In genomic region chr4:139901516-139902327, GRCh38 we compare ENCODE assay signal across 8 cellular contexts.
A peak's percentile ranks its signal among the peaks of the same experiment; 100 is the strongest.
DNase-seq lines count a peak whose midpoint lies in the region; ATAC-seq and TF ChIP-seq lines count a peak whose summit lies in the region.

No MANE protein-coding gene starts in this region.

- H3K27me3 Mint-ChIP-seq in GM23338 (ENCODE audit: insufficient read depth, low read depth, poor library complexity) (peaks cover 6% of the 10 kb centered on the region), glutamatergic neuron (ENCODE audit: unreplicated experiment) (peaks cover 9% of the 10 kb centered on the region)

- no peak overlapping the region for H3K4me3 ChIP-seq in GM23338
- H3K4me3 ChIP-seq in SK-N-SH (ENCODE audit: low read depth in 2 of 2, low read length in 1 of 2): peak overlapping the region in 1 of 2 experiments; percentile 36
- peak overlapping the region; percentile 66 for H3K4me3 ChIP-seq in skeletal muscle satellite cell (ENCODE audit: low read length)

- H2AFZ ChIP-seq in GM23338 (peak overlapping the region; percentile 7; the same call in 1 of the 2 replicates), SK-N-SH (ENCODE audit: low read depth) (peak overlapping the region; percentile 75; the same call in 1 of the 2 replicates)

- TF ChIP-seq CTCF in GM23338 (conservative IDR thresholded peaks at IDR 0.05; ENCODE audit: low read depth in 2 of 2): no peak
- TF ChIP-seq CTCF in SK-N-SH (IDR thresholded peaks at IDR 0.05): no peak
- no peak for TF ChIP-seq CTCF in glutamatergic neuron (IDR thresholded peaks at IDR 0.05; ENCODE audit: partially characterized antibody, unreplicated experiment)

- H3K9me2 ChIP-seq in GM23338 (ENCODE audit: insufficient read depth): peaks cover 2% of the 10 kb centered on the region
- no peaks in the 10 kb centered on the region for H3K9me2 ChIP-seq in SK-N-SH

- H3K9ac ChIP-seq in SK-N-SH: peak overlapping the region; percentile 12; the same call in 1 of the 2 replicates
- H3K9ac ChIP-seq in skeletal muscle satellite cell (ENCODE audit: low read depth, low read length): peak overlapping the region; percentile 53

- H3K4me3 Mint-ChIP-seq in GM23338: no peak overlapping the region
- H3K4me3 Mint-ChIP-seq in glutamatergic neuron (ENCODE audit: unreplicated experiment): peak overlapping the region; percentile 77

- H3K36me3 Mint-ChIP-seq in GM23338 (ENCODE audit: low read depth): no peaks in the 10 kb centered on the region; the same call in 2 of the 3 replicates
- H3K36me3 Mint-ChIP-seq in glutamatergic neuron (ENCODE audit: unreplicated experiment): peaks cover 14% of the 10 kb centered on the region

- WGBS in SK-N-SH (ENCODE audit: low lambda C conversion rate): 29% methylated on average over 17 of the region's 17 CpGs

- CTCF ChIA-PET in SK-N-SH (lab: Yijun Ruan, JAX): interaction anchor here (0.9 to 1.5 kb wide), 7 partner anchors 12 to 352 kb away, joined by 3 to 5 read pairs (median 3); no protein-coding TSS in a partner anchor

- H3K27me3 ChIP-seq in GM23338 (ENCODE audit: insufficient read depth): no peaks in the 10 kb centered on the region
- H3K27me3 ChIP-seq in SK-N-SH (ENCODE audit: insufficient read depth): no peaks in the 10 kb centered on the region
- peaks cover 3% of the 10 kb centered on the region for H3K27me3 ChIP-seq in skeletal muscle satellite cell (ENCODE audit: control insufficient read depth, insufficient read depth, low read length)

- H3K27ac ChIP-seq in GM23338 (ENCODE audit: low read depth) (no peak overlapping the region), SK-N-SH (ENCODE audit: low read depth in 2 of 2, low read length in 1 of 2) (peak overlapping the region; percentile 36 to 94; a peak in 3 of 4 replicates)

- DNase-seq in GM23338 (ENCODE audit: low spot score) (no peak), SK-N-SH (peak; percentile 46), glutamatergic neuron (no peak), NCI-H2029 (lab: John Stamatoyannopoulos, UW) (no peak), HuH-7 (ENCODE audit: low spot score) (no peak)

- H3K36me3 ChIP-seq in GM23338 (ENCODE audit: insufficient read depth): no peaks in the 10 kb centered on the region
- H3K36me3 ChIP-seq in SK-N-SH (replicated peaks in 1 of 2; ENCODE audit: control insufficient read depth in 1 of 2, insufficient read depth in 2 of 2, low read length in 1 of 2): no peaks in the 10 kb centered on the region
- no peaks in the 10 kb centered on the region for H3K36me3 ChIP-seq in skeletal muscle satellite cell (ENCODE audit: insufficient read depth, low read length)

- H4K20me1 ChIP-seq in GM23338 (replicated peaks; ENCODE audit: insufficient read depth) (no peaks in the 10 kb centered on the region), SK-N-SH (ENCODE audit: insufficient read depth) (no peaks in the 10 kb centered on the region)

- peaks cover 21% of the 10 kb centered on the region for H3K4me1 Mint-ChIP-seq in GM23338
- H3K4me1 Mint-ChIP-seq in glutamatergic neuron (ENCODE audit: low read depth, unreplicated experiment): peaks cover 46% of the 10 kb centered on the region

- peaks cover 28% of the 10 kb centered on the region for H3K4me1 ChIP-seq in GM23338 (ENCODE audit: insufficient read depth)
- peaks cover 0 to 43% of the 10 kb centered on the region in 2 experiments; a peak in 2 of 4 replicates for H3K4me1 ChIP-seq in SK-N-SH (ENCODE audit: control insufficient read depth in 1 of 2, insufficient read depth in 2 of 2, low read depth in 1 of 2, low read length in 1 of 2)
- peaks cover 5% of the 10 kb centered on the region for H3K4me1 ChIP-seq in skeletal muscle satellite cell (ENCODE audit: control insufficient read depth, insufficient read depth, low read length)

- H3K9me3 Mint-ChIP-seq in GM23338 (peaks cover 7% of the 10 kb centered on the region; the same call in 1 of the 3 replicates), glutamatergic neuron (ENCODE audit: unreplicated experiment) (peaks cover 12% of the 10 kb centered on the region)

- TF ChIP-seq EP300 in SK-N-SH (IDR thresholded peaks at IDR 0.05; ENCODE audit: borderline replicate concordance in 1 of 2, low read depth in 1 of 2, low read length in 1 of 2): no peak

- POLR2A ChIA-PET in SK-N-SH (lab: Yijun Ruan, JAX): interaction anchor here (0.7 to 3.1 kb wide), 8 partner anchors 12 to 148 kb away, joined by 3 to 24 read pairs (median 5); no protein-coding TSS in a partner anchor

- H3K79me2 ChIP-seq in GM23338 (replicated peaks; ENCODE audit: insufficient read depth) (no peaks in the 10 kb centered on the region), SK-N-SH (ENCODE audit: insufficient read depth) (no peaks in the 10 kb centered on the region)

- ATAC-seq in GM23338 (peak; percentile 63), GM21619 (IDR thresholded peaks at IDR 0.05; ENCODE audit: unreplicated experiment) (no peak), HG03565 (IDR thresholded peaks at IDR 0.05; ENCODE audit: unreplicated experiment) (no peak)

- peak overlapping the region; percentile 25; the same call in 1 of the 2 replicates for H3K4me2 ChIP-seq in GM23338
- peak overlapping the region; percentile 64 for H3K4me2 ChIP-seq in SK-N-SH
- H3K4me2 ChIP-seq in skeletal muscle satellite cell (ENCODE audit: low read length): peak overlapping the region; percentile 86

- H3F3A ChIP-seq in GM23338 (replicated peaks; ENCODE audit: low read depth): no peaks in the 10 kb centered on the region
- H3F3A ChIP-seq in SK-N-SH (replicated peaks; ENCODE audit: insufficient read depth): no peaks in the 10 kb centered on the region

- peak; percentile 12; the same call in 1 of the 2 replicates for TF ChIP-seq RAD21 in SK-N-SH (IDR thresholded peaks at IDR 0.05; ENCODE audit: low read length)

- peak overlapping the region; percentile 25 for H3K27ac Mint-ChIP-seq in GM23338
- peak overlapping the region; percentile 91 for H3K27ac Mint-ChIP-seq in glutamatergic neuron (ENCODE audit: unreplicated experiment)

- H3K9me3 ChIP-seq in SK-N-SH: no peaks in the 10 kb centered on the region
- H3K9me3 ChIP-seq in skeletal muscle satellite cell (replicated peaks; ENCODE audit: low read length): no peaks in the 10 kb centered on the region

TF ChIP-seq in GM23338, 12 proteins besides CTCF, POLR2A, EP300 and RAD21 (continues in another document):
- TF ChIP-seq ZNF114 (CRISPR knock-in tag; IDR thresholded peaks at IDR 0.05) (no peak), ZNF331 (CRISPR knock-in tag; IDR thresholded peaks at IDR 0.05; ENCODE audit: low read depth) (no peak), CREB1 (CRISPR knock-in tag; IDR thresholded peaks at IDR 0.05; ENCODE audit: low read depth) (no peak), EZH2 (IDR thresholded peaks at IDR 0.05; ENCODE audit: low read depth, unreplicated experiment) (no peak), JUNB (IDR thresholded peaks at IDR 0.05; ENCODE audit: unreplicated experiment) (no peak)

TF ChIP-seq in SK-N-SH, 30 proteins besides CTCF, POLR2A, EP300 and RAD21:
- no peak for TF ChIP-seq FOXM1 (IDR thresholded peaks at IDR 0.05; ENCODE audit: low read depth)
- TF ChIP-seq CHD2 (IDR thresholded peaks at IDR 0.05; ENCODE audit: low read length, partially characterized antibody): peak; percentile 10
- peak; percentile 64 for TF ChIP-seq GATA2 (CRISPR knock-in tag; IDR thresholded peaks at IDR 0.05)
- peak; percentile 18; the same call in 1 of the 2 replicates for TF ChIP-seq MAX (IDR thresholded peaks at IDR 0.05; ENCODE audit: low read depth)

Comparison
In these comparisons a context has a peak if more than half of its experiments do, and no peak if none do; other contexts are left out.
1. H3K4me2 ChIP-seq: peak in every context shown above with its lines; median percentile 86 in skeletal muscle satellite cell; 64 in SK-N-SH; 25 in GM23338.